In the genomic region with DNA sequence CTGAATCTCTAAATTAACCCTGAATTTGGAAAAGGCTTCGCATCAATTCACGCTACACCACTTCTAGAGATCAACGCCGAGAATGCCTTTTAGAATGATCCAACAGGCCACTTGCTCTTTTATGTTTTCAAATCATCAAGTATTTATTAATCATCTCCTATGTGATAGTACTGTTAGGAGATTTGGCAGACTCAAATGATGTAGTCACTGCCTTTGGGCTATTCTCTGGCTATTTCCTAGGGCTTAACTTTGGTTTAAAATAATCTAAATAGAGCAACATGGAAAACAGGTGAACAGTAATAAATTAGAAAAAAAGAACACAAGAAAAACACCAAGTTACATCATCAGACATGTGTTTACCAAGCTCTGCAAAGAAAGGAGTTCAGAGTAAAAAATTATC, we compare ENCODE assay signal across 19 cellular contexts.
A peak's percentile ranks its signal among the peaks of the same experiment; 100 is the strongest.
DNase-seq lines count a peak whose midpoint lies in the region; ATAC-seq and TF ChIP-seq lines count a peak whose summit lies in the region.
"Had no signal": no experiment of that assay in that cellular context is flagged by ENCODE, and none has a peak within 500 bp of the region (broad histone marks: within the 10 kb centered on the region; RNA-seq: fewer than 3 reads in every experiment).

No MANE protein-coding gene starts in this region.

- no peaks in the 10 kb centered on the region for H3K27me3 ChIP-seq in PC-3 (ENCODE audit: low read length)
- H3K27me3 ChIP-seq in endocrine pancreas (ENCODE audit: control insufficient read depth, insufficient read depth, low read length) = no peaks in the 10 kb centered on the region
- no peaks in the 10 kb centered on the region for H3K27me3 ChIP-seq in neural progenitor cell
- no peaks in the 10 kb centered on the region for H3K27me3 ChIP-seq in sigmoid colon

- H3K36me3 Mint-ChIP-seq in HFFc6 (ENCODE audit: low read depth) (no peaks in the 10 kb centered on the region), neural progenitor cell (no peaks in the 10 kb centered on the region)
- H3K36me3 Mint-ChIP-seq: CD4-positive, alpha-beta memory T cell had no signal

- H3K4me2 ChIP-seq in PC-3 (ENCODE audit: low read length) = no peak overlapping the region
- H3K4me2 ChIP-seq in neural progenitor cell = no peak overlapping the region
- H3K4me2 ChIP-seq: A549, GM23338 had no signal

- POLR2A ChIA-PET in PC-3 (lab: Charles Lee; ENCODE audit: unreplicated experiment) = no interaction called here

- WGBS in sigmoid colon, 2 donors = 95 to 96% methylated on average over 4 of the region's 4 CpGs

- H3K9me2 ChIP-seq in PC-3 (replicated peaks; ENCODE audit: low read length) = no peaks in the 10 kb centered on the region

- DNase-seq in EH (ENCODE audit: low read depth) = peak; percentile 26
- peak; percentile 8 for DNase-seq in HFFc6
- DNase-seq in PC-3 = peak; percentile 29
- DNase-seq in left cardiac atrium = no peak
- no peak for DNase-seq in neural progenitor cell (ENCODE audit: low spot score)
- no peak for DNase-seq in sigmoid colon
- DNase-seq: AML-193; CD4-positive, alpha-beta memory T cell; DMS79 treated with DMSO at 0.1 percent for 48 hours; GDM1; HCEC 1CT; IMR-90 had no signal

- no peaks in the 10 kb centered on the region for H3K27me3 Mint-ChIP-seq in HFFc6 (ENCODE audit: insufficient read depth)
- no peaks in the 10 kb centered on the region for H3K27me3 Mint-ChIP-seq in neural progenitor cell (ENCODE audit: insufficient read depth, low read depth)
- H3K27me3 Mint-ChIP-seq: CD4-positive, alpha-beta memory T cell had no signal

- no peaks in the 10 kb centered on the region for H3K9me3 Mint-ChIP-seq in HFFc6
- H3K9me3 Mint-ChIP-seq in neural progenitor cell = no peaks in the 10 kb centered on the region
- H3K9me3 Mint-ChIP-seq: GM23338 had no signal

- H3K9ac ChIP-seq in PC-3 (ENCODE audit: low read length) (no peak overlapping the region), endocrine pancreas (ENCODE audit: control insufficient read depth, insufficient read depth, low read length) (no peak overlapping the region), neural progenitor cell (no peak overlapping the region)

- H3K4me3 ChIP-seq in PC-3 (ENCODE audit: low read length) (no peak overlapping the region), endocrine pancreas (ENCODE audit: control insufficient read depth, insufficient read depth, low read length) (peak overlapping the region; percentile 40), neural progenitor cell (no peak overlapping the region), sigmoid colon (no peak overlapping the region)
- H3K4me3 ChIP-seq: A549, GM23338, K562 had no signal

- H4K20me1 ChIP-seq in PC-3 (ENCODE audit: low read length) (no peaks in the 10 kb centered on the region), neural progenitor cell (ENCODE audit: low read depth) (no peaks in the 10 kb centered on the region)

- TF ChIP-seq POLR2A in sigmoid colon (IDR thresholded peaks at IDR 0.05) = no peak

- H3K4me3 Mint-ChIP-seq in HFFc6 = no peak overlapping the region
- H3K4me3 Mint-ChIP-seq in neural progenitor cell = no peak overlapping the region
- H3K4me3 Mint-ChIP-seq: CD4-positive, alpha-beta memory T cell; GM23338 had no signal

- H2AFZ ChIP-seq in PC-3 (ENCODE audit: low read length) (no peak overlapping the region), neural progenitor cell (replicated peaks) (no peak overlapping the region)
- H2AFZ ChIP-seq: GM23338 had no signal

- H3K4me1 Mint-ChIP-seq in HFFc6 (ENCODE audit: low read depth) (peaks cover 55% of the 10 kb centered on the region), neural progenitor cell (no peaks in the 10 kb centered on the region)
- H3K4me1 Mint-ChIP-seq: CD4-positive, alpha-beta memory T cell had no signal

- H3K9me3 ChIP-seq in PC-3 (ENCODE audit: low read length) (no peaks in the 10 kb centered on the region), endocrine pancreas (ENCODE audit: control insufficient read depth, low read length) (no peaks in the 10 kb centered on the region), neural progenitor cell (ENCODE audit: low read depth) (no peaks in the 10 kb centered on the region), sigmoid colon (no peaks in the 10 kb centered on the region)
- H3K9me3 ChIP-seq: A549 had no signal

- no peak for TF ChIP-seq EP300 in sigmoid colon (IDR thresholded peaks at IDR 0.05)

- TF ChIP-seq CTCF in HFFc6 (IDR thresholded peaks at IDR 0.05) = no peak
- no peak for TF ChIP-seq CTCF in PC-3 (conservative IDR thresholded peaks at IDR 0.05; ENCODE audit: low read depth, low read length)
- no peak for TF ChIP-seq CTCF in neural progenitor cell (IDR thresholded peaks at IDR 0.05)
- no peak for TF ChIP-seq CTCF in sigmoid colon (IDR thresholded peaks at IDR 0.05)

- CTCF ChIA-PET in PC-3 (lab: Charles Lee) = no interaction called here

- no peak overlapping the region for H3K27ac Mint-ChIP-seq in HFFc6
- H3K27ac Mint-ChIP-seq in neural progenitor cell = no peak overlapping the region
- H3K27ac Mint-ChIP-seq: CD4-positive, alpha-beta memory T cell; GM23338 had no signal

- no peak overlapping the region for H3K27ac ChIP-seq in PC-3 (ENCODE audit: low read length)
- H3K27ac ChIP-seq in neural progenitor cell = no peak overlapping the region
- H3K27ac ChIP-seq in sigmoid colon = no peak overlapping the region
- H3K27ac ChIP-seq: 22Rv1, A549, C4-2B had no signal

- ATAC-seq in PC-3 (peak; percentile 27; the same call in 1 of the 2 replicates), left cardiac atrium (no peak), GM21367 (IDR thresholded peaks at IDR 0.05; ENCODE audit: unreplicated experiment) (no peak)
- ATAC-seq: A549, GM23338, K562 had no signal

- H3K79me2 ChIP-seq in PC-3 (ENCODE audit: low read length) = no peaks in the 10 kb centered on the region
- no peaks in the 10 kb centered on the region for H3K79me2 ChIP-seq in neural progenitor cell (ENCODE audit: low read depth)

- no TSS peak for BruUV-seq in PC-3 (replicated peaks; lab: Mats Ljungman, UMichigan)

- no peaks in the 10 kb centered on the region for H3F3A ChIP-seq in PC-3 (ENCODE audit: low read length, unreplicated experiment)
- no peaks in the 10 kb centered on the region for H3F3A ChIP-seq in neural progenitor cell (ENCODE audit: low read depth)

- intact Hi-C loops in PC-3 (cut with micrococcal nuclease) (loop anchor here (5.0 kb wide), 1 partner anchor 35 kb away; no protein-coding TSS in a partner anchor), left cardiac atrium (cut with DNase I) (no loop called here), sigmoid colon (cut with DNase I) (no loop called here)

- no peaks in the 10 kb centered on the region for H3K36me3 ChIP-seq in PC-3 (ENCODE audit: low read depth, low read length)
- H3K36me3 ChIP-seq in endocrine pancreas (ENCODE audit: control insufficient read depth, insufficient read depth, low read length) = no peaks in the 10 kb centered on the region
- no peaks in the 10 kb centered on the region for H3K36me3 ChIP-seq in neural progenitor cell
- no peaks in the 10 kb centered on the region for H3K36me3 ChIP-seq in sigmoid colon

- H3K4me1 ChIP-seq in PC-3 (ENCODE audit: insufficient read depth, low read length) (peaks cover 18% of the 10 kb centered on the region), endocrine pancreas (ENCODE audit: control insufficient read depth, insufficient read depth, low read length) (no peaks in the 10 kb centered on the region), neural progenitor cell (no peaks in the 10 kb centered on the region), sigmoid colon (peaks cover 0 to 13% (median 2%) of the 10 kb centered on the region in 4 donors)
- H3K4me1 ChIP-seq: A549 had no signal

Comparison
In these comparisons a context has a peak if more than half of its experiments do, and no peak if none do; other contexts are left out.
1. DNase-seq: peak in EH (single experiment), HFFc6 (single experiment) and PC-3 (single experiment); none in left cardiac atrium (single experiment), neural progenitor cell (single experiment) and sigmoid colon (single experiment).